10 cellular contexts compared by ENCODE assay signal in genomic region chr11:614091-614582, GRCh38. TPM values are rescaled to one million over a fixed set of nuclear protein-coding genes. Genes with fewer than 3 reads are reported as not detected.
A peak's percentile ranks its signal among the peaks of the same experiment; 100 is the strongest.
DNase-seq lines count a peak whose midpoint lies in the region; ATAC-seq and TF ChIP-seq lines count a peak whose summit lies in the region.
"Had no signal": no experiment of that assay in that cellular context is flagged by ENCODE, and none has a peak within 500 bp of the region (broad histone marks: within the 10 kb centered on the region; RNA-seq: fewer than 3 reads in every experiment).

No MANE protein-coding gene starts in this region.

- no peak for TF ChIP-seq CTCF in glutamatergic neuron (IDR thresholded peaks at IDR 0.05; ENCODE audit: partially characterized antibody, unreplicated experiment)

- intact Hi-C loops in activated CD4-positive, alpha-beta T cell treated with anti-CD3 and anti-CD28 coated beads for 36 hours (cut with DNase I, micrococcal nuclease), result loop anchor here in 1 of 2 experiments (2.0 kb wide), 1 partner anchor 45 kb away; no protein-coding TSS in a partner anchor

- H3K4me1 Mint-ChIP-seq in activated CD4-positive, alpha-beta T cell treated with anti-CD3 and anti-CD28 coated beads for 36 hours, result peaks cover 13% of the 10 kb centered on the region
- H3K4me1 Mint-ChIP-seq in T-helper 17 cell (peaks cover 13% of the 10 kb centered on the region), glutamatergic neuron (ENCODE audit: low read depth, unreplicated experiment) (peaks cover 9% of the 10 kb centered on the region)
- peaks cover 35% of the 10 kb centered on the region for H3K4me1 Mint-ChIP-seq in stimulated activated memory B cell treated with anti-CD40 and anti-IgM and Interleukin-4, amounts not matched to agents 10 μg/mL and 1 μg/mL and 100 μg/mL, for 72 hours

- peak overlapping the region; percentile 82 for H3K27ac Mint-ChIP-seq in activated CD4-positive, alpha-beta T cell treated with anti-CD3 and anti-CD28 coated beads for 36 hours
- H3K27ac Mint-ChIP-seq in T-helper 17 cell (no peak overlapping the region), glutamatergic neuron (ENCODE audit: unreplicated experiment) (no peak overlapping the region)
- peak overlapping the region; percentile 88 for H3K27ac Mint-ChIP-seq in stimulated activated memory B cell treated with anti-CD40 and anti-IgM and Interleukin-4, amounts not matched to agents 10 μg/mL and 1 μg/mL and 100 μg/mL, for 72 hours

- no peaks in the 10 kb centered on the region for H3K9me3 Mint-ChIP-seq in activated CD4-positive, alpha-beta T cell treated with anti-CD3 and anti-CD28 coated beads for 36 hours (ENCODE audit: low read depth)
- H3K9me3 Mint-ChIP-seq in glutamatergic neuron (ENCODE audit: unreplicated experiment), result peaks cover 8% of the 10 kb centered on the region
- H3K9me3 Mint-ChIP-seq in stimulated activated memory B cell treated with anti-CD40 and anti-IgM and Interleukin-4, amounts not matched to agents 10 μg/mL and 1 μg/mL and 100 μg/mL, for 72 hours, result no peaks in the 10 kb centered on the region

- POLR2A ChIA-PET in activated CD4-positive, alpha-beta T cell treated with anti-CD3 and anti-CD28 coated beads for 36 hours (lab: Charles Lee), result no interaction called here

- H3K9me3 ChIP-seq in T-helper 17 cell (ENCODE audit: control insufficient read depth, low read length, poor library complexity, severe bottlenecking), result no peaks in the 10 kb centered on the region

- no peak for DNase-seq in activated CD4-positive, alpha-beta T cell treated with anti-CD3 and anti-CD28 coated beads for 36 hours
- DNase-seq in activated CD4-positive, alpha-beta T cell treated with anti-CD3 and anti-CD28 coated beads, Interleukin-2, amount 50 U/mL, for 48 hours, result no peak
- DNase-seq in T-helper 17 cell (no peak), glutamatergic neuron (no peak)
- no peak for DNase-seq in stimulated activated CD4-positive, alpha-beta T cell treated with anti-CD3 and anti-CD28 coated beads, Interleukin-4, amount 100 ng/mL, for 1 hour

- peaks cover 21% of the 10 kb centered on the region for H3K36me3 Mint-ChIP-seq in activated CD4-positive, alpha-beta T cell treated with anti-CD3 and anti-CD28 coated beads for 36 hours (ENCODE audit: low read depth)
- H3K36me3 Mint-ChIP-seq in T-helper 17 cell (ENCODE audit: low read depth) (no peaks in the 10 kb centered on the region), glutamatergic neuron (ENCODE audit: unreplicated experiment) (no peaks in the 10 kb centered on the region)
- H3K36me3 Mint-ChIP-seq in stimulated activated memory B cell treated with anti-CD40 and anti-IgM and Interleukin-4, amounts not matched to agents 10 μg/mL and 1 μg/mL and 100 μg/mL, for 72 hours, result peaks cover 15% of the 10 kb centered on the region

- ATAC-seq in activated CD4-positive, alpha-beta T cell treated with anti-CD3 and anti-CD28 coated beads for 36 hours, result no peak
- ATAC-seq in T-helper 17 cell (no peak), GM18520 (IDR thresholded peaks at IDR 0.05; ENCODE audit: unreplicated experiment) (no peak), GM18517 (IDR thresholded peaks at IDR 0.05; ENCODE audit: unreplicated experiment) (no peak)
- no peak for ATAC-seq in stimulated activated memory B cell treated with anti-CD40 and anti-IgM and Interleukin-4, amounts not matched to agents 10 μg/mL and 1 μg/mL and 100 μg/mL, for 72 hours

- peak overlapping the region; percentile 85 for H3K4me3 Mint-ChIP-seq in activated CD4-positive, alpha-beta T cell treated with anti-CD3 and anti-CD28 coated beads for 36 hours
- H3K4me3 Mint-ChIP-seq in T-helper 17 cell (peak overlapping the region; percentile 90), glutamatergic neuron (ENCODE audit: unreplicated experiment) (peak overlapping the region; percentile 59)
- H3K4me3 Mint-ChIP-seq in stimulated activated memory B cell treated with anti-CD40 and anti-IgM and Interleukin-4, amounts not matched to agents 10 μg/mL and 1 μg/mL and 100 μg/mL, for 72 hours, result peak overlapping the region; percentile 57

- no peaks in the 10 kb centered on the region for H3K27me3 Mint-ChIP-seq in activated CD4-positive, alpha-beta T cell treated with anti-CD3 and anti-CD28 coated beads for 36 hours
- H3K27me3 Mint-ChIP-seq in T-helper 17 cell, result no peaks in the 10 kb centered on the region
- H3K27me3 Mint-ChIP-seq in glutamatergic neuron (ENCODE audit: unreplicated experiment), result peaks cover 10% of the 10 kb centered on the region
- H3K27me3 Mint-ChIP-seq in stimulated activated memory B cell treated with anti-CD40 and anti-IgM and Interleukin-4, amounts not matched to agents 10 μg/mL and 1 μg/mL and 100 μg/mL, for 72 hours, result no peaks in the 10 kb centered on the region

- CTCF ChIA-PET in activated CD4-positive, alpha-beta T cell treated with anti-CD3 and anti-CD28 coated beads for 36 hours (lab: Charles Lee), result no interaction called here

RNA-seq across cellular contexts. Expression of gene IRF7, which starts 1.6 kb away (rescaled TPM):
- total RNA-seq in activated CD4-positive, alpha-beta T cell treated with anti-CD3 and anti-CD28 coated beads for 36 hours, result 10 to 100 TPM; 57.1 to 62.6 TPM
- total RNA-seq in T-helper 17 cell (10 to 100 TPM; 40.3 to 44.0 TPM), glutamatergic neuron (ENCODE audit: unreplicated experiment) (17.7 TPM)

RNA-seq across cellular contexts. Expression of gene CDHR5, which starts 10.6 kb away (rescaled TPM):
- total RNA-seq in activated CD4-positive, alpha-beta T cell treated with anti-CD3 and anti-CD28 coated beads for 36 hours, result not detected
- total RNA-seq in T-helper 17 cell, result not detected
- total RNA-seq in glutamatergic neuron (ENCODE audit: unreplicated experiment), result not detected
- total RNA-seq: bronchial epithelial cell had no signal

RNA-seq across cellular contexts. Expression of gene SCT, which starts 12.8 kb away (rescaled TPM):
- total RNA-seq in activated CD4-positive, alpha-beta T cell treated with anti-CD3 and anti-CD28 coated beads for 36 hours, result not detected
- total RNA-seq in T-helper 17 cell (not detected), glutamatergic neuron (ENCODE audit: unreplicated experiment) (not detected)
- total RNA-seq: bronchial epithelial cell; T-helper 2 cell treated with Interferon-gamma antibody and Interleukin-4, amounts not matched to agents 100 ng/mL and 5 ng/mL, for 36 hours had no signal

RNA-seq across cellular contexts. Expression of gene DRD4, which starts 22.9 kb away (rescaled TPM):
- under 1 TPM; 0.30 to 0.47 TPM for total RNA-seq in activated CD4-positive, alpha-beta T cell treated with anti-CD3 and anti-CD28 coated beads for 36 hours
- under 1 TPM; 0.40 to 0.89 TPM for total RNA-seq in T-helper 17 cell
- 2.9 TPM for total RNA-seq in glutamatergic neuron (ENCODE audit: unreplicated experiment)
- total RNA-seq: bronchial epithelial cell had no signal

RNA-seq across cellular contexts. Expression of gene PHRF1, which starts 37.9 kb away (rescaled TPM):
- 10 to 100 TPM; 40.0 to 44.5 TPM for total RNA-seq in activated CD4-positive, alpha-beta T cell treated with anti-CD3 and anti-CD28 coated beads for 36 hours
- 10 to 100 TPM; 36.7 to 44.8 TPM for total RNA-seq in T-helper 17 cell
- 41.6 TPM for total RNA-seq in glutamatergic neuron (ENCODE audit: unreplicated experiment)

Comparison
In these comparisons a context has a peak if more than half of its experiments do, and no peak if none do; other contexts are left out.
1. H3K27ac Mint-ChIP-seq: peak in activated CD4-positive, alpha-beta T cell treated with anti-CD3 and anti-CD28 coated beads for 36 hours (single experiment) and stimulated activated memory B cell treated with anti-CD40 and anti-IgM and Interleukin-4, amounts not matched to agents 10 μg/mL and 1 μg/mL and 100 μg/mL, for 72 hours (single experiment); none in T-helper 17 cell (single experiment) and glutamatergic neuron (single experiment).
2. Peak in every context shown above with its lines, with median percentiles within 50 percentile points of each other: H3K4me3 Mint-ChIP-seq.